Comparison of ENCODE assay signal across 8 cellular contexts in genomic region chr2:196066794-196067382, GRCh38. TPM values are rescaled to one million over a fixed set of nuclear protein-coding genes. Genes with fewer than 3 reads are reported as not detected.
A peak's percentile ranks its signal among the peaks of the same experiment; 100 is the strongest.
DNase-seq lines count a peak whose midpoint lies in the region; ATAC-seq and TF ChIP-seq lines count a peak whose summit lies in the region.

No MANE protein-coding gene starts in this region.

- no peak for TF ChIP-seq POLR2A in NB4 (IDR thresholded peaks at IDR 0.05; ENCODE audit: extremely low read depth, insufficient read length)

- H3K4me3 Mint-ChIP-seq in activated naive CD4-positive, alpha-beta T cell treated with anti-CD3 and anti-CD28 coated beads, Interleukin-2, amount 10 ng/mL, durations not matched to agents 7 days and 5 days, result peak overlapping the region; percentile 8

- no peak for ATAC-seq in esophagus mucosa
- no peak for ATAC-seq in GM18861 (IDR thresholded peaks at IDR 0.05; ENCODE audit: unreplicated experiment)

- peaks cover 10% of the 10 kb centered on the region for H3K4me1 Mint-ChIP-seq in activated naive CD4-positive, alpha-beta T cell treated with anti-CD3 and anti-CD28 coated beads, Interleukin-2, amount 10 ng/mL, durations not matched to agents 7 days and 5 days

- CTCF ChIA-PET in activated naive CD4-positive, alpha-beta T cell treated with anti-CD3 and anti-CD28 coated beads, Interleukin-2, amount 10 ng/mL, durations not matched to agents 7 days and 5 days (lab: Charles Lee), result interaction anchor here (0.7 to 3.6 kb wide), 13 partner anchors 11 to 1520 kb away, joined by 3 to 40 read pairs (median 7); no protein-coding TSS in a partner anchor

- peaks cover 41% of the 10 kb centered on the region for H3K27me3 Mint-ChIP-seq in activated naive CD4-positive, alpha-beta T cell treated with anti-CD3 and anti-CD28 coated beads, Interleukin-2, amount 10 ng/mL, durations not matched to agents 7 days and 5 days

- H3K36me3 Mint-ChIP-seq in activated naive CD4-positive, alpha-beta T cell treated with anti-CD3 and anti-CD28 coated beads, Interleukin-2, amount 10 ng/mL, durations not matched to agents 7 days and 5 days, result no peaks in the 10 kb centered on the region

- DNase-seq in activated naive CD4-positive, alpha-beta T cell treated with anti-CD3 and anti-CD28 coated beads, Interleukin-2, amount 10 ng/mL, durations not matched to agents 7 days and 5 days, result no peak
- no peak for DNase-seq in activated naive CD4-positive, alpha-beta T cell treated with Interleukin-2 at 50 U/mL for 16 hours
- DNase-seq in NB4 (ENCODE audit: low read depth) (peak; percentile 59), amniotic epithelial cell (ENCODE audit: low read depth) (peak; percentile 37), left kidney (ENCODE audit: low read depth, low spot score) (peak; percentile 54)
- DNase-seq in effector CD4-positive, alpha-beta T cell, result no peak

- H3K9me3 Mint-ChIP-seq in activated naive CD4-positive, alpha-beta T cell treated with anti-CD3 and anti-CD28 coated beads, Interleukin-2, amount 10 ng/mL, durations not matched to agents 7 days and 5 days, result no peaks in the 10 kb centered on the region

- peak; percentile 46 for TF ChIP-seq CTCF in NB4 (IDR thresholded peaks at IDR 0.05; ENCODE audit: low read depth, low read length)

- H3K4me3 ChIP-seq in NB4 (ENCODE audit: low read depth, low read length), result no peak overlapping the region

- H3K27ac Mint-ChIP-seq in activated naive CD4-positive, alpha-beta T cell treated with anti-CD3 and anti-CD28 coated beads, Interleukin-2, amount 10 ng/mL, durations not matched to agents 7 days and 5 days, result peak overlapping the region; percentile 16

RNA-seq across cellular contexts. Expression of gene DNAH7, which starts 1.7 kb away (rescaled TPM):
- total RNA-seq in esophagus mucosa, result 0.12 TPM

Comparison
In these comparisons a context has a peak if more than half of its experiments do, and no peak if none do; other contexts are left out.
1. DNase-seq: peak in NB4 (single experiment), amniotic epithelial cell (single experiment) and left kidney (single experiment); none in activated naive CD4-positive, alpha-beta T cell treated with anti-CD3 and anti-CD28 coated beads, Interleukin-2, amount 10 ng/mL, durations not matched to agents 7 days and 5 days (single experiment), activated naive CD4-positive, alpha-beta T cell treated with Interleukin-2 at 50 U/mL for 16 hours (single experiment) and effector CD4-positive, alpha-beta T cell (single experiment).